ENCODE assay signal across 10 cellular contexts in genomic region chr10:96642530-96642929, GRCh38. TPM values are rescaled to one million over a fixed set of nuclear protein-coding genes. Genes with fewer than 3 reads are reported as not detected.
A peak's percentile ranks its signal among the peaks of the same experiment; 100 is the strongest.
DNase-seq lines count a peak whose midpoint lies in the region; ATAC-seq lines count a peak whose summit lies in the region.
"Had no signal": no experiment of that assay in that cellular context is flagged by ENCODE, and none has a peak within 500 bp of the region (broad histone marks: within the 10 kb centered on the region; RNA-seq: fewer than 3 reads in every experiment).

No MANE protein-coding gene starts in this region.

- no peaks in the 10 kb centered on the region for H3K9me3 Mint-ChIP-seq in activated T-cell treated with anti-CD3 and anti-CD28 coated beads, Interleukin-2, amount 50 U/mL, for 72 hours
- no peaks in the 10 kb centered on the region for H3K9me3 Mint-ChIP-seq in activated T-cell treated with anti-CD3 and anti-CD28 coated beads, Interleukin-2, amount 50 U/mL, for 4 hours
- no peaks in the 10 kb centered on the region for H3K9me3 Mint-ChIP-seq in IgD-negative memory B cell
- H3K9me3 Mint-ChIP-seq in effector memory CD8-positive, alpha-beta T cell: no peaks in the 10 kb centered on the region
- H3K9me3 Mint-ChIP-seq in stimulated activated naive B cell treated with anti-CD40 and anti-IgM and Interleukin-4, amounts not matched to agents 10 μg/mL and 1 μg/mL and 100 μg/mL, for 72 hours: no peaks in the 10 kb centered on the region
- H3K9me3 Mint-ChIP-seq: CD8-positive, alpha-beta T cell had no signal

- H3K4me3 Mint-ChIP-seq in activated T-cell treated with anti-CD3 and anti-CD28 coated beads, Interleukin-2, amount 50 U/mL, for 72 hours: no peak overlapping the region
- no peak overlapping the region for H3K4me3 Mint-ChIP-seq in activated T-cell treated with anti-CD3 and anti-CD28 coated beads, Interleukin-2, amount 50 U/mL, for 4 hours
- H3K4me3 Mint-ChIP-seq in IgD-negative memory B cell: peak overlapping the region in 1 of 4 donors; percentile 31
- no peak overlapping the region for H3K4me3 Mint-ChIP-seq in effector memory CD8-positive, alpha-beta T cell
- no peak overlapping the region for H3K4me3 Mint-ChIP-seq in stimulated activated naive B cell treated with anti-CD40 and anti-IgM and Interleukin-4, amounts not matched to agents 10 μg/mL and 1 μg/mL and 100 μg/mL, for 72 hours
- H3K4me3 Mint-ChIP-seq: CD8-positive, alpha-beta T cell had no signal

- no peak for DNase-seq in activated T-cell treated with anti-CD3 and anti-CD28 coated beads, Interleukin-2, amount 50 U/mL, for 72 hours
- no peak for DNase-seq in activated T-cell treated with anti-CD3 and anti-CD28 coated beads, Interleukin-2, amount 50 U/mL, for 4 hours
- no peak for DNase-seq in effector memory CD8-positive, alpha-beta T cell
- no peak for DNase-seq in stimulated activated naive B cell treated with anti-CD40 and anti-IgM and Interleukin-4, amounts not matched to agents 10 μg/mL and 1 μg/mL and 100 μg/mL, for 72 hours
- no peak for DNase-seq in activated gamma-delta T cell (lab: John Stamatoyannopoulos, UW)
- DNase-seq: NCI-H2081 treated with DMSO at 0.1 percent for 48 hours had no signal

- H3K27ac Mint-ChIP-seq in activated T-cell treated with anti-CD3 and anti-CD28 coated beads, Interleukin-2, amount 50 U/mL, for 72 hours: peak overlapping the region; percentile 35
- H3K27ac Mint-ChIP-seq in IgD-negative memory B cell: peak overlapping the region in 2 of 3 donors; percentile 69 to 83
- H3K27ac Mint-ChIP-seq in effector memory CD8-positive, alpha-beta T cell: peak overlapping the region; percentile 42 to 65
- H3K27ac Mint-ChIP-seq in stimulated activated naive B cell treated with anti-CD40 and anti-IgM and Interleukin-4, amounts not matched to agents 10 μg/mL and 1 μg/mL and 100 μg/mL, for 72 hours: peak overlapping the region; percentile 14
- H3K27ac Mint-ChIP-seq: CD8-positive, alpha-beta T cell had no signal

- peaks cover 12% of the 10 kb centered on the region for H3K4me1 Mint-ChIP-seq in activated T-cell treated with anti-CD3 and anti-CD28 coated beads, Interleukin-2, amount 50 U/mL, for 72 hours (ENCODE audit: low read depth)
- peaks cover 13% of the 10 kb centered on the region for H3K4me1 Mint-ChIP-seq in activated T-cell treated with anti-CD3 and anti-CD28 coated beads, Interleukin-2, amount 50 U/mL, for 4 hours (ENCODE audit: low read depth)
- peaks cover 31 to 45% (median 45%) of the 10 kb centered on the region in 3 donors for H3K4me1 Mint-ChIP-seq in IgD-negative memory B cell
- H3K4me1 Mint-ChIP-seq in effector memory CD8-positive, alpha-beta T cell (ENCODE audit: low read depth in 2 of 2): peaks cover 7 to 13% of the 10 kb centered on the region in 2 donors
- H3K4me1 Mint-ChIP-seq in stimulated activated naive B cell treated with anti-CD40 and anti-IgM and Interleukin-4, amounts not matched to agents 10 μg/mL and 1 μg/mL and 100 μg/mL, for 72 hours: peaks cover 33 to 57% of the 10 kb centered on the region in 2 donors

- no peak for ATAC-seq in activated T-cell treated with anti-CD3 and anti-CD28 coated beads, Interleukin-2, amount 50 U/mL, for 72 hours (replicated peaks in 1 of 2)
- ATAC-seq in activated T-cell treated with anti-CD3 and anti-CD28 coated beads, Interleukin-2, amount 50 U/mL, for 4 hours: no peak
- no peak for ATAC-seq in effector memory CD8-positive, alpha-beta T cell (replicated peaks)
- no peak for ATAC-seq in stimulated activated naive B cell treated with anti-CD40 and anti-IgM and Interleukin-4, amounts not matched to agents 10 μg/mL and 1 μg/mL and 100 μg/mL, for 72 hours (replicated peaks)
- ATAC-seq in GM18517 (IDR thresholded peaks at IDR 0.05; ENCODE audit: unreplicated experiment) (no peak), GM21515 (IDR thresholded peaks at IDR 0.05; ENCODE audit: unreplicated experiment) (no peak)

- H3K27me3 Mint-ChIP-seq in activated T-cell treated with anti-CD3 and anti-CD28 coated beads, Interleukin-2, amount 50 U/mL, for 72 hours (ENCODE audit: low read depth): no peaks in the 10 kb centered on the region
- H3K27me3 Mint-ChIP-seq in activated T-cell treated with anti-CD3 and anti-CD28 coated beads, Interleukin-2, amount 50 U/mL, for 4 hours (ENCODE audit: low read depth): no peaks in the 10 kb centered on the region
- H3K27me3 Mint-ChIP-seq in IgD-negative memory B cell: no peaks in the 10 kb centered on the region
- no peaks in the 10 kb centered on the region for H3K27me3 Mint-ChIP-seq in effector memory CD8-positive, alpha-beta T cell
- H3K27me3 Mint-ChIP-seq in stimulated activated naive B cell treated with anti-CD40 and anti-IgM and Interleukin-4, amounts not matched to agents 10 μg/mL and 1 μg/mL and 100 μg/mL, for 72 hours: no peaks in the 10 kb centered on the region

- H3K36me3 Mint-ChIP-seq in activated T-cell treated with anti-CD3 and anti-CD28 coated beads, Interleukin-2, amount 50 U/mL, for 72 hours (ENCODE audit: insufficient read depth in 2 of 2): no peaks in the 10 kb centered on the region
- H3K36me3 Mint-ChIP-seq in activated T-cell treated with anti-CD3 and anti-CD28 coated beads, Interleukin-2, amount 50 U/mL, for 4 hours (ENCODE audit: insufficient read depth): no peaks in the 10 kb centered on the region
- peaks cover 1% of the 10 kb centered on the region for H3K36me3 Mint-ChIP-seq in IgD-negative memory B cell
- H3K36me3 Mint-ChIP-seq in effector memory CD8-positive, alpha-beta T cell (ENCODE audit: insufficient read depth): peaks cover 30% of the 10 kb centered on the region
- H3K36me3 Mint-ChIP-seq in stimulated activated naive B cell treated with anti-CD40 and anti-IgM and Interleukin-4, amounts not matched to agents 10 μg/mL and 1 μg/mL and 100 μg/mL, for 72 hours: peaks cover 43 to 59% of the 10 kb centered on the region in 2 donors

RNA-seq across cellular contexts. Expression of gene TM9SF3, which starts 55.7 kb away (rescaled TPM):
- total RNA-seq in activated T-cell treated with anti-CD3 and anti-CD28 coated beads, Interleukin-2, amount 50 U/mL, for 72 hours: 10 to 100 TPM; 72.8 to 76.7 TPM
- total RNA-seq in activated T-cell treated with anti-CD3 and anti-CD28 coated beads, Interleukin-2, amount 50 U/mL, for 4 hours: 10 to 100 TPM; 92.8 to 96.5 (median 95.3) TPM
- 31.7 TPM for polyA plus RNA-seq in IgD-negative memory B cell

Comparison
In these comparisons a context has a peak if more than half of its experiments do, and no peak if none do; other contexts are left out.
1. H3K27ac Mint-ChIP-seq: peak in every context shown above with its lines; median percentile 76 in IgD-negative memory B cell; 54 in effector memory CD8-positive, alpha-beta T cell; 35 in activated T-cell treated with anti-CD3 and anti-CD28 coated beads, Interleukin-2, amount 50 U/mL, for 72 hours; 14 in stimulated activated naive B cell treated with anti-CD40 and anti-IgM and Interleukin-4, amounts not matched to agents 10 μg/mL and 1 μg/mL and 100 μg/mL, for 72 hours.